1 cellular context compared by ENCODE assay signal in genomic region chr22:19178065-19178658, GRCh38.
TF ChIP-seq lines count a peak whose summit lies in the region.

No MANE protein-coding gene starts in this region.

TF ChIP-seq in HCT116, 20 proteins besides CTCF, POLR2A, EP300 and RAD21 (continued from another document):
- TF ChIP-seq EZH2phosphoT487 (IDR thresholded peaks at IDR 0.05; ENCODE audit: borderline replicate concordance), result no peak
